32 cellular contexts compared by ENCODE assay signal in genomic region chr1:240508201-240508600, GRCh38.
"Had no signal": no experiment of that assay in that cellular context is flagged by ENCODE, and none has a peak within 500 bp of the region (broad histone marks: within the 10 kb centered on the region; RNA-seq: fewer than 3 reads in every experiment).

No MANE protein-coding gene starts in this region.

- H3K27ac ChIP-seq: brain microvascular endothelial cell, Peyer's patch had no signal

- H3K27me3 ChIP-seq: brain microvascular endothelial cell, Peyer's patch had no signal

- H3K4me3 ChIP-seq: K562, Peyer's patch had no signal

- ATAC-seq: activated CD4-positive, alpha-beta T cell treated with anti-CD3 and anti-CD28 coated beads for 36 hours; activated CD4-positive, CD25-positive, alpha-beta regulatory T cell treated with anti-CD3 and anti-CD28 coated beads, Interleukin-2, amount 50 U/mL, for 24 hours; activated CD8-positive, alpha-beta T cell treated with anti-CD3 and anti-CD28 coated beads, Interleukin-2, amount 10 ng/mL, durations not matched to agents 7 days and 5 days; activated naive CD8-positive, alpha-beta T cell treated with anti-CD3 and anti-CD28 coated beads, Interleukin-2, amount 50 U/mL, for 24 hours; activated T-cell treated with anti-CD3 and anti-CD28 coated beads, Interleukin-2, amount 50 U/mL, for 4 hours; K562; PC-3 had no signal

- H3K4me1 ChIP-seq: Peyer's patch had no signal

- DNase-seq: activated CD4-positive, alpha-beta T cell treated with anti-CD3 and anti-CD28 coated beads for 36 hours; activated CD4-positive, alpha-beta T cell treated with anti-CD3 and anti-CD28 coated beads, Interleukin-2, amount 10 ng/mL, durations not matched to agents 7 days and 5 days; activated CD4-positive, alpha-beta T cell treated with anti-CD3 and anti-CD28 coated beads, Interleukin-2, amount 50 U/mL, for 48 hours; activated CD8-positive, alpha-beta T cell treated with anti-CD3 and anti-CD28 coated beads, Interleukin-2, amount 10 ng/mL, durations not matched to agents 7 days and 5 days; activated effector memory CD4-positive, alpha-beta T cell treated with Interleukin-2 at 50 U/mL for 16 hours; activated naive CD4-positive, alpha-beta T cell treated with anti-CD3 and anti-CD28 coated beads, Interleukin-2, amount 10 ng/mL, durations not matched to agents 7 days and 5 days; activated naive CD8-positive, alpha-beta T cell treated with anti-CD3 and anti-CD28 coated beads, Interleukin-2, amount 50 U/mL, for 24 hours; activated T-cell treated with anti-CD3 and anti-CD28 coated beads for 4 hours; activated T-cell treated with anti-CD3 and anti-CD28 coated beads, Interleukin-2, amount 50 U/mL, for 4 hours; amniotic stem cell; aorta; brain microvascular endothelial cell; central memory CD4-positive, alpha-beta T cell; NCI-H1092 treated with DMSO at 0.1 percent for 48 hours; NCI-H1417; NCI-H146; NCI-H187; NCI-H2029 treated with DMSO at 0.1 percent for 48 hours; NCI-H2107; NCI-H2171 treated with DMSO at 0.1 percent for 48 hours; NCI-H226; NCI-H446 treated with DMSO at 0.1 percent for 48 hours; NCI-H524; NCI-H82; NK-92 treated with Interleukin-12 subunit alpha and Interleukin-12 subunit beta, amount 100 ng/mL, for 24 hours; PC-3; Peyer's patch; RPMI8226; SHP77 treated with DMSO at 0.1 percent for 48 hours; T1000 had no signal

- H3K9me3 ChIP-seq: Peyer's patch had no signal

- H3K36me3 ChIP-seq: brain microvascular endothelial cell, Peyer's patch had no signal
